In genomic region chr12:26097046-26097878, GRCh38 we compare ENCODE assay signal across 8 cellular contexts. TPM values are rescaled to one million over a fixed set of nuclear protein-coding genes. Genes with fewer than 3 reads are reported as not detected.
DNase-seq lines count a peak whose midpoint lies in the region; ATAC-seq and TF ChIP-seq lines count a peak whose summit lies in the region.

No MANE protein-coding gene starts in this region.

- no peak overlapping the region for H3K56ac ChIP-seq in mesendoderm (ENCODE audit: low read length)

- no peaks in the 10 kb centered on the region for H3K9me3 ChIP-seq in A673 (ENCODE audit: low read depth, low read length, poor library complexity, severe bottlenecking)
- H3K9me3 ChIP-seq in effector memory CD4-positive, alpha-beta T cell (ENCODE audit: control insufficient read depth, low read length) = no peaks in the 10 kb centered on the region

- H3K27ac Mint-ChIP-seq in activated CD4-positive, alpha-beta memory T cell treated with anti-CD3 and anti-CD28 coated beads for 36 hours = no peak overlapping the region
- no peak overlapping the region for H3K27ac Mint-ChIP-seq in stimulated activated effector memory CD8-positive, alpha-beta T cell treated with anti-CD3 and anti-CD28 coated beads, Interleukin-12 subunit alpha, Interleukin-12 subunit beta, amount 100 ng/mL, for 72 hours

- H4K5ac ChIP-seq in mesendoderm (ENCODE audit: low read length) = no peak overlapping the region

- no peaks in the 10 kb centered on the region for H3K79me2 ChIP-seq in mesendoderm (ENCODE audit: control insufficient read depth, insufficient read depth, low read length)

- peaks cover 14% of the 10 kb centered on the region for H3K27me3 Mint-ChIP-seq in activated CD4-positive, alpha-beta memory T cell treated with anti-CD3 and anti-CD28 coated beads for 36 hours

- no peak overlapping the region for H3K4me3 ChIP-seq in A673 (ENCODE audit: low read depth, low read length, poor library complexity, severe bottlenecking)
- no peak overlapping the region for H3K4me3 ChIP-seq in effector memory CD4-positive, alpha-beta T cell (ENCODE audit: insufficient read depth, low read depth, low read length, poor library complexity, severe bottlenecking)
- no peak overlapping the region for H3K4me3 ChIP-seq in mesendoderm (ENCODE audit: low read length)

- no peak overlapping the region for H3K9ac ChIP-seq in mesendoderm (ENCODE audit: low read length)

- no peak overlapping the region for H3K23ac ChIP-seq in mesendoderm (ENCODE audit: low read length)

- H3K18ac ChIP-seq in mesendoderm (ENCODE audit: low read length) = no peak overlapping the region

- no peak overlapping the region for H3K27ac ChIP-seq in A673 (ENCODE audit: low read depth, low read length, poor library complexity, severe bottlenecking)
- H3K27ac ChIP-seq in effector memory CD4-positive, alpha-beta T cell (ENCODE audit: insufficient read depth, low read length, poor library complexity, severe bottlenecking) = no peak overlapping the region
- no peak overlapping the region for H3K27ac ChIP-seq in mesendoderm (ENCODE audit: low read depth, low read length)

- H3K9me3 Mint-ChIP-seq in activated CD4-positive, alpha-beta memory T cell treated with anti-CD3 and anti-CD28 coated beads for 36 hours = no peaks in the 10 kb centered on the region
- H3K9me3 Mint-ChIP-seq in stimulated activated effector memory CD8-positive, alpha-beta T cell treated with anti-CD3 and anti-CD28 coated beads, Interleukin-12 subunit alpha, Interleukin-12 subunit beta, amount 100 ng/mL, for 72 hours = no peaks in the 10 kb centered on the region

- no peaks in the 10 kb centered on the region for H3K27me3 ChIP-seq in A673 (replicated peaks; ENCODE audit: insufficient read depth, low read depth, low read length, poor library complexity)
- no peaks in the 10 kb centered on the region for H3K27me3 ChIP-seq in effector memory CD4-positive, alpha-beta T cell (replicated peaks; ENCODE audit: control insufficient read depth, insufficient read depth, low read length, poor library complexity, severe bottlenecking)
- H3K27me3 ChIP-seq in mesendoderm (ENCODE audit: insufficient read depth, low read length, poor library complexity) = no peaks in the 10 kb centered on the region

- H3K36me3 Mint-ChIP-seq in activated CD4-positive, alpha-beta memory T cell treated with anti-CD3 and anti-CD28 coated beads for 36 hours = no peaks in the 10 kb centered on the region
- no peaks in the 10 kb centered on the region for H3K36me3 Mint-ChIP-seq in stimulated activated effector memory CD8-positive, alpha-beta T cell treated with anti-CD3 and anti-CD28 coated beads, Interleukin-12 subunit alpha, Interleukin-12 subunit beta, amount 100 ng/mL, for 72 hours

- no peak overlapping the region for H4K8ac ChIP-seq in mesendoderm (ENCODE audit: low read depth, low read length)

- TF ChIP-seq CTCF in A673 (conservative IDR thresholded peaks at IDR 0.05; ENCODE audit: low read depth, low read length) = peak; percentile 95

- no peaks in the 10 kb centered on the region for H3K79me1 ChIP-seq in mesendoderm (ENCODE audit: low read length)

- no CpG with 5 or more reads among the region's 6 CpGs for WGBS in mesendoderm (ENCODE audit: extremely low coverage, insufficient coverage, low lambda C conversion rate)

- ATAC-seq in GM18511 (IDR thresholded peaks at IDR 0.05; ENCODE audit: unreplicated experiment) (peak; percentile 78), HG03439 (IDR thresholded peaks at IDR 0.05; ENCODE audit: unreplicated experiment) (peak; percentile 83)
- ATAC-seq in stimulated activated effector memory CD8-positive, alpha-beta T cell treated with anti-CD3 and anti-CD28 coated beads, Interleukin-12 subunit alpha, Interleukin-12 subunit beta, amount 100 ng/mL, for 72 hours = peak; percentile 77

- POLR2A ChIA-PET in A673 (lab: Charles Lee; ENCODE audit: low non-redundant PET) = no interaction called here
- POLR2A ChIA-PET in activated CD4-positive, alpha-beta memory T cell treated with anti-CD3 and anti-CD28 coated beads for 36 hours (lab: Charles Lee) = no interaction called here

- H3K4me2 ChIP-seq in mesendoderm (ENCODE audit: low read length) = no peak overlapping the region

- CTCF ChIA-PET in A673 (lab: Charles Lee) = interaction anchor here (0.5 to 1.1 kb wide), 4 partner anchors 26 to 750 kb away, joined by 3 to 5 read pairs (median 3); no protein-coding TSS in a partner anchor
- CTCF ChIA-PET in activated CD4-positive, alpha-beta memory T cell treated with anti-CD3 and anti-CD28 coated beads for 36 hours (lab: Charles Lee) = interaction anchor here (0.6 to 1.8 kb wide), 23 partner anchors 10 to 970 kb away, joined by 3 to 11 read pairs (median 4); partner anchors contain the start of gene BHLHE41

- no peak overlapping the region for H2BK120ac ChIP-seq in mesendoderm (ENCODE audit: low read depth, low read length)

- intact Hi-C loops in A673 (cut with micrococcal nuclease; ENCODE audit: unreplicated experiment) = loop anchor here (5.0 kb wide), 1 partner anchor 555 kb away; no protein-coding TSS in a partner anchor
- intact Hi-C loops in activated CD4-positive, alpha-beta memory T cell treated with anti-CD3 and anti-CD28 coated beads for 36 hours (cut with micrococcal nuclease) = loop anchor here (1.0 to 10.0 kb wide), 6 partner anchors 177 to 604 kb away; no protein-coding TSS in a partner anchor

- H2BK15ac ChIP-seq in mesendoderm (replicated peaks; ENCODE audit: low read depth) = no peak overlapping the region

- peaks cover 3% of the 10 kb centered on the region for H3K4me1 ChIP-seq in A673 (ENCODE audit: insufficient read depth, low read length, poor library complexity, severe bottlenecking)
- no peaks in the 10 kb centered on the region for H3K4me1 ChIP-seq in effector memory CD4-positive, alpha-beta T cell (ENCODE audit: control insufficient read depth, insufficient read depth, low read length, poor library complexity, severe bottlenecking)
- H3K4me1 ChIP-seq in mesendoderm (ENCODE audit: control insufficient read depth, low read depth, low read length) = peaks cover 5% of the 10 kb centered on the region

- no peaks in the 10 kb centered on the region for H3K4me1 Mint-ChIP-seq in activated CD4-positive, alpha-beta memory T cell treated with anti-CD3 and anti-CD28 coated beads for 36 hours (ENCODE audit: low read depth)
- no peaks in the 10 kb centered on the region for H3K4me1 Mint-ChIP-seq in stimulated activated effector memory CD8-positive, alpha-beta T cell treated with anti-CD3 and anti-CD28 coated beads, Interleukin-12 subunit alpha, Interleukin-12 subunit beta, amount 100 ng/mL, for 72 hours

- H3K36me3 ChIP-seq in A673 (ENCODE audit: insufficient read depth, low read length, poor library complexity, severe bottlenecking) (no peaks in the 10 kb centered on the region), mesendoderm (ENCODE audit: control insufficient read depth, insufficient read depth, low read length) (no peaks in the 10 kb centered on the region)
- no peaks in the 10 kb centered on the region for H3K36me3 ChIP-seq in effector memory CD4-positive, alpha-beta T cell (ENCODE audit: control insufficient read depth, insufficient read depth, low read length)

- H2AK5ac ChIP-seq in mesendoderm (ENCODE audit: low read length) = no peak overlapping the region

- no TSS peak for BruUV-seq in A673 (replicated peaks; lab: Mats Ljungman, UMichigan)

- H2BK5ac ChIP-seq in mesendoderm (ENCODE audit: low read length) = no peak overlapping the region

- H3K4ac ChIP-seq in mesendoderm (ENCODE audit: low read depth, low read length) = no peak overlapping the region

- peak; percentile 83 for DNase-seq in A673 (ENCODE audit: low spot score)
- DNase-seq in NCI-H774 (lab: John Stamatoyannopoulos, UW) = peak; percentile 68
- peak; percentile 62 for DNase-seq in activated CD4-positive, alpha-beta memory T cell treated with anti-CD3 and anti-CD28 coated beads for 36 hours
- DNase-seq in effector memory CD4-positive, alpha-beta T cell = peak; percentile 7 to 24 (median 15)
- peak; percentile 79 for DNase-seq in mesendoderm
- DNase-seq in stimulated activated effector memory CD8-positive, alpha-beta T cell treated with anti-CD3 and anti-CD28 coated beads, Interleukin-12 subunit alpha, Interleukin-12 subunit beta, amount 100 ng/mL, for 72 hours (ENCODE audit: low spot score in 2 of 2) = peak in 1 of 2 donors; percentile 32

- H3K4me3 Mint-ChIP-seq in activated CD4-positive, alpha-beta memory T cell treated with anti-CD3 and anti-CD28 coated beads for 36 hours = no peak overlapping the region
- no peak overlapping the region for H3K4me3 Mint-ChIP-seq in stimulated activated effector memory CD8-positive, alpha-beta T cell treated with anti-CD3 and anti-CD28 coated beads, Interleukin-12 subunit alpha, Interleukin-12 subunit beta, amount 100 ng/mL, for 72 hours

RNA-seq across cellular contexts. Expression of gene BHLHE41, which starts 27.6 kb away (rescaled TPM):
- 4.3 and 4.8 TPM in 2 replicates for total RNA-seq in A673 (2021)
- total RNA-seq in activated CD4-positive, alpha-beta memory T cell treated with anti-CD3 and anti-CD28 coated beads for 36 hours = not detected
- 0.08 TPM for polyA plus RNA-seq in mesendoderm (2013, experiment 1 of 2)
- polyA plus RNA-seq in mesendoderm (2013, experiment 2 of 2) = 0.13 TPM
